17 cellular contexts compared by ENCODE assay signal in the genomic region with DNA sequence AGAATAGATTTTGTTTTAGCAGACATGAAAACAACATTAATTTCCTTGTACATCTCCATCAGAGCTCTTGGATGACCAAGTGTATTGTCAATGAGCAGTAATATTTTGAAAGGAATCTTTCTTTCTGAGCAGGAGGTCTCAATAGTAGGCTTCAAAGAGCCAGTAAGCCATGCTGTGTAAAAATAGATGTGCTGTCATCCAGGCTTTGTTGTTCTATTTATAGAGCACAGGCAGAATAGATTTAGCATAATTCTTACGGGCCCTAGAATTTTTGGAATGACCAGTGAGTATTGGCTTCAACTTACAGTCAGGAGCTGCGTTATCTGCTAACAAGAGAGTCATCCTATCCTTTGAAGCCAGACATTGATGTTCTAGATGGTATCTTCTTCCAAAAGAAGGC. TPM values are rescaled to one million over a fixed set of nuclear protein-coding genes. Genes with fewer than 3 reads are reported as not detected.
A peak's percentile ranks its signal among the peaks of the same experiment; 100 is the strongest.
DNase-seq lines count a peak whose midpoint lies in the region; ATAC-seq and TF ChIP-seq lines count a peak whose summit lies in the region.
"Had no signal": no experiment of that assay in that cellular context is flagged by ENCODE, and none has a peak within 500 bp of the region (broad histone marks: within the 10 kb centered on the region; RNA-seq: fewer than 3 reads in every experiment).

No MANE protein-coding gene starts in this region.

- H3K4me3 ChIP-seq in brain microvascular endothelial cell (ENCODE audit: low read depth, low read length) (no peak overlapping the region), left ventricle myocardium inferior (no peak overlapping the region), psoas muscle (no peak overlapping the region)
- H3K4me3 ChIP-seq: PC-9 had no signal

- H3K4me1 ChIP-seq in left ventricle myocardium inferior (peaks cover 24% of the 10 kb centered on the region), psoas muscle (peaks cover 5% of the 10 kb centered on the region)

- no peak overlapping the region for H3K27ac ChIP-seq in brain microvascular endothelial cell
- peak overlapping the region; percentile 77 for H3K27ac ChIP-seq in left ventricle myocardium inferior (replicated peaks)
- peak overlapping the region; percentile 1 for H3K27ac ChIP-seq in psoas muscle
- H3K27ac ChIP-seq: KMS-11, PC-9 had no signal

- in situ Hi-C loops in brain microvascular endothelial cell (cut with HindIII; ENCODE audit: low pct_ligation_motif_present, low sequenced_read_pairs), result no loop called here

- H3K36me3 ChIP-seq in brain microvascular endothelial cell (replicated peaks) (peaks cover 8% of the 10 kb centered on the region), left ventricle myocardium inferior (peaks cover 34% of the 10 kb centered on the region), psoas muscle (ENCODE audit: insufficient read depth in 1 of 2, low read depth in 1 of 2) (peaks cover 0 to 19% of the 10 kb centered on the region in 2 donors)

- WGBS in psoas muscle, 3 donors, result 16 to 22% (median 18%) methylated on average over 2 of the region's 2 CpGs

- H3K9me3 ChIP-seq in left ventricle myocardium inferior (replicated peaks) (peaks cover 9% of the 10 kb centered on the region), psoas muscle (no peaks in the 10 kb centered on the region)

- no peak for TF ChIP-seq CTCF in brain microvascular endothelial cell (IDR thresholded peaks at IDR 0.05; ENCODE audit: low read depth, low read length, missing control alignments)
- TF ChIP-seq CTCF in left ventricle myocardium inferior (IDR thresholded peaks at IDR 0.05; ENCODE audit: borderline replicate concordance), result no peak
- TF ChIP-seq CTCF in psoas muscle (IDR thresholded peaks at IDR 0.05), result no peak

- DNase-seq in EH (ENCODE audit: low read depth) (peak; percentile 63), brain microvascular endothelial cell (peak; percentile 36), left ventricle myocardium inferior (no peak), psoas muscle (no peak), EL (no peak), globus pallidus (ENCODE audit: low spot score) (no peak), MV-4-11 (lab: John Stamatoyannopoulos, UW) (no peak)
- DNase-seq: C1 segment of cervical spinal cord, DMS 273 treated with DMSO at 0.1 percent for 48 hours, NCI-H1048, NCI-H1436 treated with DMSO at 0.1 percent for 48 hours, NCI-H2029 treated with DMSO at 0.1 percent for 48 hours, NCI-H82, PC-9 had no signal

- ATAC-seq in psoas muscle (peak; percentile 43 to 74 (median 69)), GM21528 (IDR thresholded peaks at IDR 0.05; ENCODE audit: low FRiP score, unreplicated experiment) (no peak)
- ATAC-seq: HepG2 had no signal

- H3K27me3 ChIP-seq in brain microvascular endothelial cell (replicated peaks) (no peaks in the 10 kb centered on the region), left ventricle myocardium inferior (ENCODE audit: low read depth) (no peaks in the 10 kb centered on the region), psoas muscle (ENCODE audit: insufficient read depth in 3 of 3, low read length in 2 of 3) (no peaks in the 10 kb centered on the region)

- intact Hi-C loops in left ventricle myocardium inferior (cut with micrococcal nuclease) (no loop called here), psoas muscle (cut with DNase I) (no loop called here)

RNA-seq across cellular contexts. Expression of gene MINPP1, which starts 19.0 kb away (rescaled TPM):
- 5.4 TPM for total RNA-seq in left ventricle myocardium inferior
- 1 to 10 TPM; 3.5 to 5.0 (median 4.2) TPM for total RNA-seq in psoas muscle
- 1 to 10 TPM; 2.9 to 6.8 (median 4.8) TPM for polyA plus RNA-seq in psoas muscle

Comparison
In these comparisons a context has a peak if more than half of its experiments do, and no peak if none do; other contexts are left out.
1. DNase-seq: peak in EH (single experiment) and brain microvascular endothelial cell (single experiment); none in left ventricle myocardium inferior (single experiment), psoas muscle (0 of 2), EL (single experiment), globus pallidus (single experiment) and MV-4-11 (single experiment).